9 cellular contexts compared by ENCODE assay signal in the genomic region with DNA sequence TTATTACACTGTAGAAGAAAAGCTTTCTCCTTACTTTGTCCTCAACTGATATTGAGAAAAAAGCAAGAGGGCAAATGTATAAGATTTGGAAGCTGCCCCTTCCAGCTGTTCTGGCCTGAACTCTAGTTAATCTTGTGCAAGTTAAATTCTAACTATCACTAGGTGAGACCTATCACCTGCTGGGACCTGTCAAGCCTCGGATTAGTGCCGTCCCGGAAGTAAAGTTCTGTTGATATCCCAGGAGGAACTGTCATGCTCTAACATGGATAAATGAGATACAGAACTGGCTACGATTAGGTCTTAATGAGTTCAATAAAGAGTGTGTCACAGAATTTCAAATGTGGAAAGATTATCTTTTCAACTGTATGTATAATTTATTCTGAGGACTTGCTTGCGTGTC. TPM values are rescaled to one million over a fixed set of nuclear protein-coding genes. Genes with fewer than 3 reads are reported as not detected.
DNase-seq lines count a peak whose midpoint lies in the region; ATAC-seq, FAIRE-seq and TF ChIP-seq lines count a peak whose summit lies in the region.
"Had no signal": no experiment of that assay in that cellular context is flagged by ENCODE, and none has a peak within 500 bp of the region (broad histone marks: within the 10 kb centered on the region; RNA-seq: fewer than 3 reads in every experiment).

No MANE protein-coding gene starts in this region.

- no peak for FAIRE-seq in A549 (lab: Jason Lieb, UNC)

- no peak for TF ChIP-seq POLR2A in A549 (IDR thresholded peaks at IDR 0.05; ENCODE audit: low read length)

- peaks cover 9% of the 10 kb centered on the region; the same call in 2 of the 3 replicates for H3K4me1 ChIP-seq in A549
- peaks cover 7% of the 10 kb centered on the region for H3K4me1 ChIP-seq in KMS-11 (ENCODE audit: low read depth, poor library complexity, severe bottlenecking)
- H3K4me1 ChIP-seq in duodenal mucosa (ENCODE audit: control insufficient read depth in 1 of 2, insufficient read depth in 2 of 2, low read length in 2 of 2), result peaks cover 10 to 11% of the 10 kb centered on the region in 2 donors
- peaks cover 4% of the 10 kb centered on the region for H3K4me1 ChIP-seq in mucosa of stomach (ENCODE audit: control insufficient read depth, insufficient read depth, low read length)

- peaks cover 12% of the 10 kb centered on the region for H3K9me3 Mint-ChIP-seq in T-helper 2 cell treated with Interferon-gamma antibody and Interleukin-4, amounts not matched to agents 5 μg/mL and 100 μg/mL, for 36 hours

- ATAC-seq in A549, result no peak

- CTCF ChIA-PET in A549 (lab: Yijun Ruan, JAX), result interaction anchor here (0.9 to 8.2 kb wide), 19 partner anchors 9 to 524 kb away, joined by 3 to 80 read pairs (median 5); a partner anchor contains a TSS

- peak overlapping the region; percentile 76 for H3K4me3 ChIP-seq in A549
- H3K4me3 ChIP-seq in KMS-11 (IDR thresholded peaks at IDR 0.05; ENCODE audit: insufficient read depth, low read depth, low read length), result peak overlapping the region; percentile 14
- H3K4me3 ChIP-seq in duodenal mucosa (ENCODE audit: low read depth in 1 of 2, low read length in 2 of 2), result peak overlapping the region; percentile 87 to 88
- peak overlapping the region; percentile 79 for H3K4me3 ChIP-seq in mucosa of stomach (ENCODE audit: low read length)

- H3K27me3 ChIP-seq in KMS-11 (ENCODE audit: insufficient read depth, low read depth) (no peaks in the 10 kb centered on the region), duodenal mucosa (ENCODE audit: control insufficient read depth in 1 of 2, insufficient read depth in 2 of 2, low read length in 2 of 2) (no peaks in the 10 kb centered on the region), mucosa of stomach (ENCODE audit: control insufficient read depth, insufficient read depth, low read length) (no peaks in the 10 kb centered on the region)

- TF ChIP-seq RAD21 in A549 (conservative IDR thresholded peaks at IDR 0.05 in 1 of 2, IDR thresholded peaks at IDR 0.05 in 1 of 2), result no peak

- H3K9me3 ChIP-seq in A549, result no peaks in the 10 kb centered on the region
- H3K9me3 ChIP-seq in duodenal mucosa (ENCODE audit: control insufficient read depth in 1 of 2, low read length in 2 of 2), result no peaks in the 10 kb centered on the region
- H3K9me3 ChIP-seq in mucosa of stomach (ENCODE audit: control insufficient read depth, low read length), result no peaks in the 10 kb centered on the region

- H3K4me1 Mint-ChIP-seq in T-helper 2 cell treated with Interferon-gamma antibody and Interleukin-4, amounts not matched to agents 5 μg/mL and 100 μg/mL, for 36 hours (ENCODE audit: low read depth), result peaks cover 30% of the 10 kb centered on the region

- H3K27me3 Mint-ChIP-seq in T-helper 2 cell treated with Interferon-gamma antibody and Interleukin-4, amounts not matched to agents 5 μg/mL and 100 μg/mL, for 36 hours (ENCODE audit: low read depth), result no peaks in the 10 kb centered on the region

- POLR2A ChIA-PET in A549 (lab: Yijun Ruan, JAX), result interaction anchor here (0.8 to 2.7 kb wide), 9 partner anchors 10 to 329 kb away, joined by 3 to 15 read pairs (median 7); a partner anchor contains a TSS

- H2AFZ ChIP-seq in KMS-11 (ENCODE audit: low read depth), result peak overlapping the region; percentile 76; the same call in 1 of the 2 replicates

- TF ChIP-seq CTCF in A549 (IDR thresholded peaks at IDR 0.05) (no peak), KMS-11 (conservative IDR thresholded peaks at IDR 0.05; ENCODE audit: low read depth, low read length) (no peak)

- H3K36me3 ChIP-seq in KMS-11 (ENCODE audit: insufficient read depth), result no peaks in the 10 kb centered on the region
- no peaks in the 10 kb centered on the region for H3K36me3 ChIP-seq in duodenal mucosa (ENCODE audit: control insufficient read depth in 1 of 2, insufficient read depth in 2 of 2, low read length in 2 of 2)
- H3K36me3 ChIP-seq in mucosa of stomach (ENCODE audit: control insufficient read depth, insufficient read depth, low read length), result no peaks in the 10 kb centered on the region

- H3K27ac Mint-ChIP-seq in T-helper 2 cell treated with Interferon-gamma antibody and Interleukin-4, amounts not matched to agents 5 μg/mL and 100 μg/mL, for 36 hours, result no peak overlapping the region

- H3K27ac ChIP-seq in A549, result peak overlapping the region; percentile 83; a peak in 5 of 6 replicates
- H3K27ac ChIP-seq in KMS-11, result no peak overlapping the region; the same call in 1 of the 2 replicates
- no peak overlapping the region for H3K27ac ChIP-seq in duodenal mucosa (ENCODE audit: low read depth, low read length)

- peaks cover 5% of the 10 kb centered on the region; the same call in 1 of the 2 replicates for H3K79me2 ChIP-seq in KMS-11 (ENCODE audit: insufficient read depth, low read depth)

- TF ChIP-seq EP300 in A549 (IDR thresholded peaks at IDR 0.05), result no peak

- 81% methylated on average over 5 of the region's 5 CpGs for WGBS in A549 (ENCODE audit: missing lambda C conversion rate)

- H3K9ac ChIP-seq in KMS-11, result peak overlapping the region; percentile 63; the same call in 1 of the 2 replicates
- peak overlapping the region; percentile 77 to 86 for H3K9ac ChIP-seq in duodenal mucosa (ENCODE audit: low read depth in 1 of 2, low read length in 2 of 2)
- peak overlapping the region; percentile 89 for H3K9ac ChIP-seq in mucosa of stomach (ENCODE audit: low read length)

- peak overlapping the region; percentile 75 for H3K4me2 ChIP-seq in A549
- H3K4me2 ChIP-seq in KMS-11, result peak overlapping the region; percentile 62

- H3K4me3 Mint-ChIP-seq in T-helper 2 cell treated with Interferon-gamma antibody and Interleukin-4, amounts not matched to agents 5 μg/mL and 100 μg/mL, for 36 hours, result no peak overlapping the region

- no peaks in the 10 kb centered on the region for H4K20me1 ChIP-seq in KMS-11 (ENCODE audit: insufficient read depth)

- peaks cover 15% of the 10 kb centered on the region for H3K36me3 Mint-ChIP-seq in T-helper 2 cell treated with Interferon-gamma antibody and Interleukin-4, amounts not matched to agents 5 μg/mL and 100 μg/mL, for 36 hours (ENCODE audit: low read depth)

- DNase-seq in A549 (ENCODE audit: low read depth in 1 of 2, low spot score in 1 of 2) (no peak), NCI-H1048 (lab: John Stamatoyannopoulos, UW) (no peak), activated gamma-delta T cell treated with Interleukin-2 at 50 U/mL for 16 hours (no peak)
- DNase-seq in T-helper 2 cell treated with Interferon-gamma antibody and Interleukin-4, amounts not matched to agents 5 μg/mL and 100 μg/mL, for 36 hours (ENCODE audit: low spot score), result no peak
- DNase-seq in activated effector memory CD4-positive, alpha-beta T cell treated with anti-CD3 and anti-CD28 coated beads, Interleukin-2, amount 50 U/mL, for 16 hours, result no peak
- DNase-seq: AML-193 had no signal

TF ChIP-seq in A549, 52 proteins besides CTCF, POLR2A, EP300 and RAD21 (continues in another document):
- TF ChIP-seq, protein P1, sequence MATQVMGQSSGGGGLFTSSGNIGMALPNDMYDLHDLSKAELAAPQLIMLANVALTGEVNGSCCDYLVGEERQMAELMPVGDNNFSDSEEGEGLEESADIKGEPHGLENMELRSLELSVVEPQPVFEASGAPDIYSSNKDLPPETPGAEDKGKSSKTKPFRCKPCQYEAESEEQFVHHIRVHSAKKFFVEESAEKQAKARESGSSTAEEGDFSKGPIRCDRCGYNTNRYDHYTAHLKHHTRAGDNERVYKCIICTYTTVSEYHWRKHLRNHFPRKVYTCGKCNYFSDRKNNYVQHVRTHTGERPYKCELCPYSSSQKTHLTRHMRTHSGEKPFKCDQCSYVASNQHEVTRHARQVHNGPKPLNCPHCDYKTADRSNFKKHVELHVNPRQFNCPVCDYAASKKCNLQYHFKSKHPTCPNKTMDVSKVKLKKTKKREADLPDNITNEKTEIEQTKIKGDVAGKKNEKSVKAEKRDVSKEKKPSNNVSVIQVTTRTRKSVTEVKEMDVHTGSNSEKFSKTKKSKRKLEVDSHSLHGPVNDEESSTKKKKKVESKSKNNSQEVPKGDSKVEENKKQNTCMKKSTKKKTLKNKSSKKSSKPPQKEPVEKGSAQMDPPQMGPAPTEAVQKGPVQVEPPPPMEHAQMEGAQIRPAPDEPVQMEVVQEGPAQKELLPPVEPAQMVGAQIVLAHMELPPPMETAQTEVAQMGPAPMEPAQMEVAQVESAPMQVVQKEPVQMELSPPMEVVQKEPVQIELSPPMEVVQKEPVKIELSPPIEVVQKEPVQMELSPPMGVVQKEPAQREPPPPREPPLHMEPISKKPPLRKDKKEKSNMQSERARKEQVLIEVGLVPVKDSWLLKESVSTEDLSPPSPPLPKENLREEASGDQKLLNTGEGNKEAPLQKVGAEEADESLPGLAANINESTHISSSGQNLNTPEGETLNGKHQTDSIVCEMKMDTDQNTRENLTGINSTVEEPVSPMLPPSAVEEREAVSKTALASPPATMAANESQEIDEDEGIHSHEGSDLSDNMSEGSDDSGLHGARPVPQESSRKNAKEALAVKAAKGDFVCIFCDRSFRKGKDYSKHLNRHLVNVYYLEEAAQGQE (IDR thresholded peaks at IDR 0.05), result no peak
- no peak for TF ChIP-seq NR3C1 (IDR thresholded peaks at IDR 0.05)
- no peak for TF ChIP-seq KDM1A (IDR thresholded peaks at IDR 0.05; ENCODE audit: low read depth)
- TF ChIP-seq EHMT2 (IDR thresholded peaks at IDR 0.05; ENCODE audit: low read depth), result no peak
- no peak for TF ChIP-seq MYC (IDR thresholded peaks at IDR 0.05; ENCODE audit: borderline replicate concordance, low read length)
- TF ChIP-seq RCOR1 (IDR thresholded peaks at IDR 0.05; ENCODE audit: low read depth, low read length), result no peak
- TF ChIP-seq, protein P2, sequence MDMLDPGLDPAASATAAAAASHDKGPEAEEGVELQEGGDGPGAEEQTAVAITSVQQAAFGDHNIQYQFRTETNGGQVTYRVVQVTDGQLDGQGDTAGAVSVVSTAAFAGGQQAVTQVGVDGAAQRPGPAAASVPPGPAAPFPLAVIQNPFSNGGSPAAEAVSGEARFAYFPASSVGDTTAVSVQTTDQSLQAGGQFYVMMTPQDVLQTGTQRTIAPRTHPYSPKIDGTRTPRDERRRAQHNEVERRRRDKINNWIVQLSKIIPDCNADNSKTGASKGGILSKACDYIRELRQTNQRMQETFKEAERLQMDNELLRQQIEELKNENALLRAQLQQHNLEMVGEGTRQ (IDR thresholded peaks at IDR 0.05), result no peak
- TF ChIP-seq, protein P3, sequence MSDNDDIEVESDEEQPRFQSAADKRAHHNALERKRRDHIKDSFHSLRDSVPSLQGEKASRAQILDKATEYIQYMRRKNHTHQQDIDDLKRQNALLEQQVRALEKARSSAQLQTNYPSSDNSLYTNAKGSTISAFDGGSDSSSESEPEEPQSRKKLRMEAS (IDR thresholded peaks at IDR 0.05), result no peak
- TF ChIP-seq HEYL (CRISPR knock-in tag; IDR thresholded peaks at IDR 0.05), result no peak
- no peak for TF ChIP-seq CEBPB (IDR thresholded peaks at IDR 0.05)
- TF ChIP-seq NFE2L2 (conservative IDR thresholded peaks at IDR 0.05; ENCODE audit: low read length), result no peak

RNA-seq across cellular contexts. Expression of a gene that starts 1.2 kb away (rescaled TPM):
- polyA plus RNA-seq in A549 (2011; rRNA removed) (21.2 and 28.3 TPM in 2 replicates), A549 (2017; fragmentation: RNase III; extraction: RNeasy Plus Mini Kit Qiagen cat#74134 plus additional on column Dnase treatment) (16.3 to 19.4 TPM (median 18.7 TPM) in 3 replicates)
- polyA plus RNA-seq in A549 (2012; cell fraction: cytosol; rRNA removed), result 9.4 and 10.4 TPM in 2 replicates
- polyA plus RNA-seq in A549 (2012; cell fraction: nucleus; rRNA removed), result 1.8 and 3.2 TPM in 2 replicates
- 6.0 and 7.3 TPM in 2 replicates for polyA minus RNA-seq in A549 (2011; rRNA and poly(A)+ RNA removed)

Comparison
In these comparisons a context has a peak if more than half of its experiments do, and no peak if none do; other contexts are left out.
1. H3K27ac ChIP-seq: peak in A549 (2 of 2); none in KMS-11 (single experiment) and duodenal mucosa (single experiment).
2. H3K4me3 ChIP-seq: peak in every context shown above with its lines; median percentile 88 in duodenal mucosa; 79 in mucosa of stomach; 76 in A549; 14 in KMS-11.
3. Peak in every context shown above with its lines, with median percentiles within 50 percentile points of each other: H3K9ac ChIP-seq.